12 cellular contexts compared by ENCODE assay signal in the genomic region with DNA sequence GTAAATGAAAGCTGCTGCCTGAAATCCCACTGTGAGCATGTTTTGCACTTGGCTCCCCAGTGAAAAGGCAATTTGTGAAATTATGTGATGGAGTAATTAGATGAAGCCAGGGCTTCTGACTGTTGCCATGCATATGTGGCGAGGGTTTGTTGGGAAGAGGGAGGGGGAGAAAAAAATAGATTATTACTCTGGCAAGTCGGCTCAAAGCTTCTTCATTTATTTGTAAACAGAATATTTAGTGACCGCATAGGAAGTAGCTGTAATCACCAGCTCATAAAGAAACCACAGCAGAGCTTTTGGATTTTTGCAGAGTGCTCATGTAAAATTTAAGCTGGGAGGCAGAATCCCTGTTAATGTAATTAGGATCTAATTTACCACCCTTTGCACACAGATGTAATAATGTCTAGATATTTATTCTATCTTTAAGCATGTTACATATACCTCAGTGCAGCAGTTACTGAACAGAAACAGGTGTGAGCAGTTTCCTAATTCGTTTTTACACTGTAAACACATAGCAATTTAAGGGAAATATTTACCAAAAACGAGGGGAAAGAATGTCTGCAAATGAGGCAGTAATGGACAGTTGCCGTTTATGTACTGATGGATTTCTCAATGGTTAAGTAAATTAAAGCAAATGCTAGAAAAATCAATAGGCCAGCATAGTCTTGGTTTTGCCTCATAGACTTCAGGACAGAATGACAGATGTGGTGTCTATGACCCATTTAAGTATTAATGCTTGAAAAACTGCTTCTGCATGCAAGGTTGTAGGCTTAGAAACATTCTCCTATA.
"Had no signal": no experiment of that assay in that cellular context is flagged by ENCODE, and none has a peak within 500 bp of the region (broad histone marks: within the 10 kb centered on the region; RNA-seq: fewer than 3 reads in every experiment).

No MANE protein-coding gene starts in this region.

- H3K4me3 Mint-ChIP-seq: activated CD4-positive, alpha-beta T cell treated with anti-CD3 and anti-CD28 coated beads for 36 hours; activated CD8-positive, alpha-beta T cell treated with anti-CD3 and anti-CD28 coated beads for 36 hours; neural crest cell; stimulated activated effector memory CD8-positive, alpha-beta T cell treated with anti-CD3 and anti-CD28 coated beads, Interleukin-12 subunit alpha, Interleukin-12 subunit beta, amount 100 ng/mL, for 72 hours had no signal

- H3K36me3 ChIP-seq: breast epithelium, right atrium auricular region, transverse colon had no signal

- H3K9me3 Mint-ChIP-seq: activated CD8-positive, alpha-beta T cell treated with anti-CD3 and anti-CD28 coated beads for 36 hours; neural crest cell had no signal

- H3K36me3 Mint-ChIP-seq: stimulated activated effector memory CD8-positive, alpha-beta T cell treated with anti-CD3 and anti-CD28 coated beads, Interleukin-12 subunit alpha, Interleukin-12 subunit beta, amount 100 ng/mL, for 72 hours had no signal

- DNase-seq: activated CD4-positive, alpha-beta T cell treated with anti-CD3 and anti-CD28 coated beads for 36 hours; activated CD8-positive, alpha-beta memory T cell treated with anti-CD3 and anti-CD28 coated beads, Interleukin-2, amount 50 U/mL, for 48 hours; activated CD8-positive, alpha-beta T cell treated with anti-CD3 and anti-CD28 coated beads for 36 hours; aorta; T1000; transverse colon had no signal

- H3K4me3 ChIP-seq: breast epithelium, right atrium auricular region, transverse colon had no signal

- H3K27ac Mint-ChIP-seq: activated CD4-positive, alpha-beta T cell treated with anti-CD3 and anti-CD28 coated beads for 36 hours; activated CD8-positive, alpha-beta T cell treated with anti-CD3 and anti-CD28 coated beads for 36 hours; stimulated activated effector memory CD8-positive, alpha-beta T cell treated with anti-CD3 and anti-CD28 coated beads, Interleukin-12 subunit alpha, Interleukin-12 subunit beta, amount 100 ng/mL, for 72 hours had no signal

- H3K27ac ChIP-seq: breast epithelium, parathyroid adenoma, right atrium auricular region, VCaP had no signal

- H3K4me1 Mint-ChIP-seq: activated CD4-positive, alpha-beta T cell treated with anti-CD3 and anti-CD28 coated beads for 36 hours; stimulated activated effector memory CD8-positive, alpha-beta T cell treated with anti-CD3 and anti-CD28 coated beads, Interleukin-12 subunit alpha, Interleukin-12 subunit beta, amount 100 ng/mL, for 72 hours had no signal

- H3K27me3 ChIP-seq: breast epithelium, right atrium auricular region, transverse colon had no signal

- H3K9me3 ChIP-seq: breast epithelium, right atrium auricular region, transverse colon had no signal

- ATAC-seq: activated CD4-positive, alpha-beta T cell treated with anti-CD3 and anti-CD28 coated beads for 36 hours; activated CD8-positive, alpha-beta T cell treated with anti-CD3 and anti-CD28 coated beads for 36 hours; stimulated activated effector memory CD8-positive, alpha-beta T cell treated with anti-CD3 and anti-CD28 coated beads, Interleukin-12 subunit alpha, Interleukin-12 subunit beta, amount 100 ng/mL, for 72 hours had no signal
